9 cellular contexts compared by ENCODE assay signal in genomic region chr7:100489824-100490223, GRCh38. TPM values are rescaled to one million over a fixed set of nuclear protein-coding genes. Genes with fewer than 3 reads are reported as not detected.
A peak's percentile ranks its signal among the peaks of the same experiment; 100 is the strongest.
DNase-seq lines count a peak whose midpoint lies in the region; ATAC-seq and TF ChIP-seq lines count a peak whose summit lies in the region.
"Had no signal": no experiment of that assay in that cellular context is flagged by ENCODE, and none has a peak within 500 bp of the region (broad histone marks: within the 10 kb centered on the region; RNA-seq: fewer than 3 reads in every experiment).

No MANE protein-coding gene starts in this region.

- H3K4me3 ChIP-seq in kidney epithelial cell (ENCODE audit: low read depth, low read length) (no peak overlapping the region), lower lobe of right lung (no peak overlapping the region)

- H3K27ac ChIP-seq in angular gyrus (ENCODE audit: low read depth, low read length) (peak overlapping the region; percentile 70), lower lobe of right lung (no peak overlapping the region)

- H3K27me3 ChIP-seq in kidney epithelial cell (ENCODE audit: control insufficient read depth, insufficient read depth, low read length) (peaks cover 3% of the 10 kb centered on the region), lower lobe of right lung (ENCODE audit: low read depth) (peaks cover 7% of the 10 kb centered on the region)

- TF ChIP-seq CTCF in kidney epithelial cell (IDR thresholded peaks at IDR 0.05; ENCODE audit: insufficient read depth, low read length, poor library complexity, severe bottlenecking) (no peak), lower lobe of right lung (IDR thresholded peaks at IDR 0.05) (no peak)

- DNase-seq in DMS 273 (lab: John Stamatoyannopoulos, UW; ENCODE audit: unreplicated experiment) (peak; percentile 100), HPDE6-E6E7 (ENCODE audit: extremely low spot score) (peak; percentile 86), NCI-H748 treated with DMSO at 0.1 percent for 48 hours (lab: John Stamatoyannopoulos, UW) (peak; percentile 98), kidney epithelial cell (ENCODE audit: low read depth) (peak; percentile 69), lower lobe of right lung (no peak)

- intact Hi-C loops in lower lobe of right lung (cut with DNase I), result no loop called here

- ATAC-seq in GM19455 (IDR thresholded peaks at IDR 0.05; ENCODE audit: unreplicated experiment) (no peak), GM19397 (IDR thresholded peaks at IDR 0.05; ENCODE audit: unreplicated experiment) (no peak), lower lobe of right lung (no peak)

- H3K4me1 ChIP-seq in lower lobe of right lung, result peaks cover 14% of the 10 kb centered on the region

- H3K36me3 ChIP-seq in kidney epithelial cell (ENCODE audit: control insufficient read depth, insufficient read depth, low read length), result no peaks in the 10 kb centered on the region
- H3K36me3 ChIP-seq in lower lobe of right lung, result no peaks in the 10 kb centered on the region

- no peaks in the 10 kb centered on the region for H3K9me3 ChIP-seq in lower lobe of right lung

RNA-seq across cellular contexts. Expression of gene NYAP1, which starts 6.1 kb away (rescaled TPM):
- 0.14 and 0.46 TPM in 2 replicates for total RNA-seq in kidney epithelial cell
- total RNA-seq in lower lobe of right lung, result 1.1 TPM

RNA-seq across cellular contexts. Expression of gene TSC22D4, which starts 10.8 kb away (rescaled TPM):
- total RNA-seq in kidney epithelial cell (41.6 and 45.3 TPM in 2 replicates), lower lobe of right lung (53.6 TPM)

RNA-seq across cellular contexts. Expression of gene SPACDR, which starts 25.8 kb away (rescaled TPM):
- total RNA-seq in kidney epithelial cell (not detected in 2 replicates), lower lobe of right lung (1.7 TPM)
- total RNA-seq: glomerular endothelial cell had no signal

RNA-seq across cellular contexts. Expression of gene AGFG2, which starts 49.2 kb away (rescaled TPM):
- total RNA-seq in kidney epithelial cell (4.0 and 8.6 TPM in 2 replicates), lower lobe of right lung (22.9 TPM)

RNA-seq across cellular contexts. Expression of gene PPP1R35, which starts 53.5 kb away (rescaled TPM):
- total RNA-seq in kidney epithelial cell (28.0 and 39.8 TPM in 2 replicates), lower lobe of right lung (24.5 TPM)
